In the genomic region with DNA sequence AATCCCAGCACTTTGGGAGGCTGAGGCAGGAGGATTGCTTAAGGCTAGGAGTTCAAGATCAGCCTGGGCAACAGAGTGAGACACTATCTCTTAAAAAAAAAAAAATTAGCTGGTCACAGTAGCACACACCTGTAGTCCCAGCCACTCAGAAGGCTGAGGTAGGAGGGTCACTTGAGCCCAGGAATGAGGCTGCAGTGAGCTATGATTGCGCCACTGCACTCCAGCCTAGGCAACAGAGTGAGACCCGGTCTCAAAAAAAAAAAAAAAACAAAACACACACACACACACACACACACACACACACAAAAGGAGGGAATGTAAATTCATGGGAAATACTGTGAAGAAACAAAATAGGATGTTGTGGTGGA, we compare ENCODE assay signal across 8 cellular contexts. TPM values are rescaled to one million over a fixed set of nuclear protein-coding genes. Genes with fewer than 3 reads are reported as not detected.
DNase-seq lines count a peak whose midpoint lies in the region; ATAC-seq, FAIRE-seq and TF ChIP-seq lines count a peak whose summit lies in the region.
"Not testable (repeated sequence)": the region's sequence is repeated elsewhere in the genome, so short reads cannot be mapped to it uniquely, and the experiment has no call there.
"Had no signal": no experiment of that assay in that cellular context is flagged by ENCODE, and none has a peak within 500 bp of the region (broad histone marks: within the 10 kb centered on the region; RNA-seq: fewer than 3 reads in every experiment).

No MANE protein-coding gene starts in this region.

- intact Hi-C loops in HCT116 (cut with micrococcal nuclease); HepG2 (cut with micrococcal nuclease; ENCODE audit: unreplicated experiment); lower lobe of right lung (cut with DNase I): not testable (repeated sequence)
- intact Hi-C loops in PC-9 (cut with micrococcal nuclease; ENCODE audit: unreplicated experiment): loop anchor here (1.0 kb wide), 1 partner anchor 7 kb away; no protein-coding TSS in a partner anchor

- RAD21 ChIA-PET in HCT116 (lab: Charles Lee; ENCODE audit: low non-redundant PET in 1 of 2, low total read pairs in 2 of 2, uncharacterized antibody in 2 of 2, unreplicated experiment in 2 of 2): not testable (repeated sequence)

- not testable (repeated sequence) for H3K4me3 Mint-ChIP-seq in type B pancreatic cell

- not testable (repeated sequence) for TF ChIP-seq CTCF in A549 (IDR thresholded peaks at IDR 0.05); HCT116 (IDR thresholded peaks at IDR 0.05 in 2 of 3, conservative IDR thresholded peaks at IDR 0.05 in 1 of 3; ENCODE audit: borderline replicate concordance in 1 of 3, insufficient read depth in 1 of 3, low read depth in 2 of 3, low read length in 2 of 3); PC-9 (conservative IDR thresholded peaks at IDR 0.05); HepG2 (CRISPR knock-in tag; IDR thresholded peaks at IDR 0.05); lower lobe of right lung (IDR thresholded peaks at IDR 0.05); type B pancreatic cell (conservative IDR thresholded peaks at IDR 0.05)

- FAIRE-seq in A549 (lab: Jason Lieb, UNC); HepG2 (lab: Jason Lieb, UNC): not testable (repeated sequence)

- H3F3A ChIP-seq in PC-9 (ENCODE audit: insufficient read depth, low read depth): peaks cover 23% of the 10 kb centered on the region

- H3K27ac Mint-ChIP-seq in type B pancreatic cell: peak overlapping the region; percentile 36

- not testable (repeated sequence) for H3K9me2 ChIP-seq in HCT116 (ENCODE audit: insufficient read depth); PC-9 (ENCODE audit: insufficient read depth)

- H3K27ac ChIP-seq in A549; HCT116 (ENCODE audit: low read depth, low read length); HepG2 (ENCODE audit: extremely low read length, insufficient read depth, low read length); lower lobe of right lung: not testable (repeated sequence)
- H3K27ac ChIP-seq in PC-9: peak overlapping the region; percentile 56
- H3K27ac ChIP-seq in esophagus (ENCODE audit: low read depth in 2 of 2, low read length in 1 of 2): peak overlapping the region; percentile 64 to 88

- TF ChIP-seq EP300 in A549 (IDR thresholded peaks at IDR 0.05); HepG2 (IDR thresholded peaks at IDR 0.05; ENCODE audit: low read depth in 2 of 2, low read length in 2 of 2); HepG2 (CRISPR knock-in tag; IDR thresholded peaks at IDR 0.05; ENCODE audit: borderline replicate concordance): not testable (repeated sequence)

- not testable (repeated sequence) for DNase-seq in A549 (ENCODE audit: low read depth in 1 of 2, low spot score in 1 of 2); HCT116 (ENCODE audit: low read depth, low spot score); PC-9; HepG2 (ENCODE audit: low spot score); lower lobe of right lung; type B pancreatic cell (ENCODE audit: extremely low spot score, unreplicated experiment)

- H3K4me1 ChIP-seq in A549 (peaks cover 19% of the 10 kb centered on the region), HCT116 (ENCODE audit: control insufficient read depth in 1 of 2, insufficient read depth in 2 of 2, low read length in 2 of 2) (peaks cover 17 to 29% of the 10 kb centered on the region in 2 experiments), PC-9 (replicated peaks; ENCODE audit: insufficient read depth) (peaks cover 29% of the 10 kb centered on the region), HepG2 (ENCODE audit: insufficient read depth, low read length) (peaks cover 37% of the 10 kb centered on the region)
- H3K4me1 ChIP-seq in esophagus (ENCODE audit: control insufficient read depth in 2 of 2, insufficient read depth in 2 of 2, low read length in 1 of 2); lower lobe of right lung: not testable (repeated sequence)

- not testable (repeated sequence) for H3K27me3 Mint-ChIP-seq in type B pancreatic cell

- H3K27me3 ChIP-seq in HCT116 (ENCODE audit: insufficient read depth, low read length); PC-9 (ENCODE audit: insufficient read depth, low read depth); esophagus (ENCODE audit: control insufficient read depth in 1 of 2, insufficient read depth in 2 of 2, low read length in 2 of 2); lower lobe of right lung (ENCODE audit: low read depth): not testable (repeated sequence)
- H3K27me3 ChIP-seq in HepG2 (ENCODE audit: control insufficient read depth in 1 of 2, insufficient read depth in 2 of 2, low read length in 2 of 2): peaks cover 0 to 25% of the 10 kb centered on the region in 2 experiments; a peak in 4 of 5 replicates

- H2AFZ ChIP-seq in HCT116 (ENCODE audit: low read depth, low read length, poor library complexity, severe bottlenecking): peak overlapping the region; percentile 65
- not testable (repeated sequence) for H2AFZ ChIP-seq in PC-9; HepG2 (ENCODE audit: low read length)

- not testable (repeated sequence) for TF ChIP-seq POLR2A in A549 (IDR thresholded peaks at IDR 0.05; ENCODE audit: low read length); HCT116 (IDR thresholded peaks at IDR 0.05; ENCODE audit: borderline replicate concordance, extremely low read depth, insufficient read depth, insufficient read length); HepG2 (IDR thresholded peaks at IDR 0.05; ENCODE audit: insufficient read depth in 1 of 2, low read depth in 2 of 2, low read length in 2 of 2)

- not testable (repeated sequence) for H3K79me2 ChIP-seq in HCT116 (ENCODE audit: insufficient read depth, low read length); PC-9 (ENCODE audit: low read depth); HepG2 (ENCODE audit: insufficient read depth, low read length)

- peaks cover 16% of the 10 kb centered on the region for H3K9me3 Mint-ChIP-seq in type B pancreatic cell

- not testable (repeated sequence) for H3K36me3 ChIP-seq in HCT116 (ENCODE audit: control insufficient read depth in 1 of 2, insufficient read depth in 2 of 2, low read length in 2 of 2); PC-9 (ENCODE audit: low read depth); esophagus (ENCODE audit: control insufficient read depth in 2 of 2, insufficient read depth in 2 of 2, low read length in 1 of 2); HepG2 (replicated peaks in 1 of 2; ENCODE audit: control insufficient read depth in 1 of 2, insufficient read depth in 2 of 2, low read length in 2 of 2); lower lobe of right lung

- peaks cover 21% of the 10 kb centered on the region for H3K4me1 Mint-ChIP-seq in type B pancreatic cell (ENCODE audit: unreplicated experiment)

- not testable (repeated sequence) for H3K9ac ChIP-seq in HCT116 (ENCODE audit: low read length); HepG2 (ENCODE audit: insufficient read depth, low read depth, low read length)

- not testable (repeated sequence) for H4K20me1 ChIP-seq in HCT116 (ENCODE audit: insufficient read depth); PC-9 (ENCODE audit: insufficient read depth); HepG2 (ENCODE audit: insufficient read depth, low read length)

- not testable (repeated sequence) for BruUV-seq in HCT116 (replicated peaks; lab: Mats Ljungman, UMichigan); PC-9 (replicated peaks; lab: Mats Ljungman, UMichigan); HepG2 (replicated peaks; lab: Mats Ljungman, UMichigan)

- not testable (repeated sequence) for TF ChIP-seq RAD21 in A549 (conservative IDR thresholded peaks at IDR 0.05 in 1 of 2, IDR thresholded peaks at IDR 0.05 in 1 of 2); HCT116 (IDR thresholded peaks at IDR 0.05; ENCODE audit: low read depth); HepG2 (CRISPR knock-in tag; IDR thresholded peaks at IDR 0.05)

- WGBS in A549 (ENCODE audit: missing lambda C conversion rate): no CpG with 5 or more reads among the region's 2 CpGs
- 88 to 94% methylated on average over 2 of the region's 2 CpGs for WGBS in esophagus, 2 donors
- 11% methylated on average over 2 of the region's 2 CpGs for WGBS in HepG2 (ENCODE audit: low lambda C conversion rate)

- POLR2A ChIA-PET in A549 (lab: Yijun Ruan, JAX); HCT116 (lab: Charles Lee); HepG2 (lab: Yijun Ruan, JAX): not testable (repeated sequence)
- POLR2A ChIA-PET in PC-9 (lab: Charles Lee; ENCODE audit: unreplicated experiment): interaction anchor here (0.6 kb wide), 1 partner anchor 323 kb away, joined by 8 read pairs; no protein-coding TSS in a partner anchor

- in situ Hi-C loops in HepG2 (cut with HindIII; ENCODE audit: extremely low pct_ligation_motif_present, low pct_unique_long_range_greater_than_20kb): not testable (repeated sequence)

- H3K36me3 Mint-ChIP-seq in type B pancreatic cell: not testable (repeated sequence)

- H3K4me3 ChIP-seq in A549; HCT116 (replicated peaks in 1 of 2; ENCODE audit: low read depth in 1 of 2, low read length in 2 of 2); PC-9; esophagus (ENCODE audit: low read depth in 1 of 2, low read length in 2 of 2); HepG2 (replicated peaks in 1 of 3; ENCODE audit: insufficient read depth in 1 of 3, low read depth in 2 of 3, low read length in 3 of 3); lower lobe of right lung: not testable (repeated sequence)

- H3K9me3 ChIP-seq in A549; HCT116 (ENCODE audit: control insufficient read depth in 1 of 2, insufficient read depth in 1 of 2, low read depth in 1 of 2, low read length in 2 of 2); PC-9 (ENCODE audit: insufficient read depth, low read depth); esophagus (ENCODE audit: control insufficient read depth in 2 of 2, insufficient read depth in 1 of 2, low read depth in 1 of 2, low read length in 1 of 2); HepG2 (ENCODE audit: low read length); lower lobe of right lung: not testable (repeated sequence)

- CTCF ChIA-PET in A549 (lab: Yijun Ruan, JAX); HCT116 (lab: Charles Lee); HepG2 (lab: Yijun Ruan, JAX; ENCODE audit: low intra/inter-chr PET ratio, low total read pairs): not testable (repeated sequence)
- CTCF ChIA-PET in PC-9 (lab: Charles Lee): interaction anchor here (0.5 to 0.6 kb wide), 4 partner anchors 49 to 372 kb away, joined by 3 to 5 read pairs (median 4); no protein-coding TSS in a partner anchor

- H3K4me2 ChIP-seq in A549 (0 out of 3 replicates have a peak overlapping the region, but pooled peaks have one; percentile 43), HCT116 (ENCODE audit: low read length) (peak overlapping the region; percentile 62), PC-9 (peak overlapping the region; percentile 49)
- H3K4me2 ChIP-seq in HepG2 (ENCODE audit: low read depth, low read length): not testable (repeated sequence)

- ATAC-seq in A549, HepG2: not testable (repeated sequence)
- ATAC-seq in HCT116 (peak; percentile 35; the same call in 1 of the 2 replicates), lower lobe of right lung (peak; percentile 54 to 61)

RNA-seq across cellular contexts. Expression of a gene that starts 15.0 kb away (rescaled TPM):
- polyA plus RNA-seq in A549 (2011; rRNA removed) (34.5 and 66.6 TPM in 2 replicates), A549 (2017; fragmentation: RNase III; extraction: RNeasy Plus Mini Kit Qiagen cat#74134 plus additional on column Dnase treatment) (6.1 to 8.5 TPM (median 8.3 TPM) in 3 replicates), esophagus (10 to 100 TPM; 68.9 to 78.3 TPM), HepG2 (2011; rRNA removed) (15.4 and 16.6 TPM in 2 replicates)
- 65.0 and 95.5 TPM in 2 replicates for polyA plus RNA-seq in A549 (2012; cell fraction: cytosol; rRNA removed)
- 226 and 239 TPM in 2 replicates for polyA plus RNA-seq in A549 (2012; cell fraction: nucleus; rRNA removed)
- 34.8 and 42.3 TPM in 2 replicates for polyA minus RNA-seq in A549 (2011; rRNA and poly(A)+ RNA removed)
- total RNA-seq in HCT116 (2021; ENCODE audit: unreplicated experiment) (32.9 TPM), PC-9 (2021) (66.5 and 97.8 TPM in 2 replicates), HepG2 (2016; rRNA removed; fragmentation: Illumina TruSeq; extraction: Trizol) (15.0 and 19.8 TPM in 2 replicates), lower lobe of right lung (29.5 TPM), type B pancreatic cell (ENCODE audit: low replicate concordance) (100 and 180 TPM in 2 replicates)
- polyA plus RNA-seq in HCT116 (2012): 31.8 and 41.9 TPM in 2 replicates
- 16.2 and 16.8 TPM in 2 replicates for total RNA-seq in HepG2 (2016; cell fraction: cytosol; rRNA removed; fragmentation: Illumina TruSeq; extraction: Trizol; ENCODE audit: low read depth)
- 14.9 and 18.9 TPM in 2 replicates for total RNA-seq in HepG2 (2016; cell fraction: insoluble cytoplasmic fraction; rRNA removed; fragmentation: Illumina TruSeq; extraction: Trizol)
- total RNA-seq in HepG2 (2016; cell fraction: membrane; rRNA removed; fragmentation: Illumina TruSeq; extraction: Trizol): 17.2 and 18.1 TPM in 2 replicates
- 20.8 and 25.5 TPM in 2 replicates for total RNA-seq in HepG2 (2016; cell fraction: nucleus; rRNA removed; fragmentation: Illumina TruSeq; extraction: Trizol)
- 13.8 and 15.8 TPM in 2 replicates for polyA plus RNA-seq in HepG2 (2011; cell fraction: cytosol; rRNA removed)
- polyA plus RNA-seq in HepG2 (2011; cell fraction: nucleus; rRNA removed): 27.8 and 33.4 TPM in 2 replicates
- polyA plus RNA-seq in HepG2 (2012): 20.4 and 25.8 TPM in 2 replicates
- 3.5 and 4.3 TPM in 2 replicates for polyA plus RNA-seq in HepG2 (2016; cell fraction: cytosol; fragmentation: Illumina TruSeq; extraction: Trizol; ENCODE audit: low read depth)
- 14.5 and 15.2 TPM in 2 replicates for polyA plus RNA-seq in HepG2 (2016; cell fraction: insoluble cytoplasmic fraction; fragmentation: Illumina TruSeq; extraction: Trizol; ENCODE audit: low read depth)
- 4.3 and 4.5 TPM in 2 replicates for polyA plus RNA-seq in HepG2 (2016; cell fraction: membrane; fragmentation: Illumina TruSeq; extraction: Trizol; ENCODE audit: low read depth)
- polyA plus RNA-seq in HepG2 (2016; cell fraction: nucleus; fragmentation: Illumina TruSeq; extraction: Trizol; ENCODE audit: insufficient read depth, low read depth): 31.4 and 34.9 TPM in 2 replicates
- 4.8 and 36.7 TPM in 2 replicates for polyA minus RNA-seq in HepG2 (2011; rRNA and poly(A)+ RNA removed; ENCODE audit: low replicate concordance)
- polyA minus RNA-seq in HepG2 (2011; cell fraction: cytosol; rRNA and poly(A)+ RNA removed): 37.8 and 44.8 TPM in 2 replicates
- polyA minus RNA-seq in HepG2 (2011; cell fraction: nucleus; rRNA and poly(A)+ RNA removed): 45.6 and 54.7 TPM in 2 replicates
- total RNA-seq: CD4-positive, alpha-beta memory T cell had no signal
